In the genomic region with DNA sequence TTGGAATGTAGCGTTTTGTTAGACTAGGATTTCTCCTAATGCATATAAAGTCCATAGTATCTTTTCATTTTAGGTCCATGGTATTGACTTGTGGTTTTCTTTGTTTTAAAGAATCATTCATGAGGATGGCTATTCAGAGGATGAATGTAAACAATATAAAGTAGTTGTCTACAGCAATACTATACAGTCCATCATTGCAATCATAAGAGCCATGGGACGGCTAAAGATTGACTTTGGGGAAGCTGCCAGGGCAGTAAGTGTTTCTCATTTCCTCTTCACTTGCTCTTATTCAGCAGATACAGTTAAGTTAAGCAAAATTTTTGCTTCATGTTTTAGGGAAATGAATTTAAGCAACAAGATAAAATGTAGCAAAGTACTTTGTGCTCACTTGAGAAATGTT, we compare ENCODE assay signal across 19 cellular contexts. TPM values are rescaled to one million over a fixed set of nuclear protein-coding genes. Genes with fewer than 3 reads are reported as not detected.
DNase-seq lines count a peak whose midpoint lies in the region; ATAC-seq and TF ChIP-seq lines count a peak whose summit lies in the region.
"Had no signal": no experiment of that assay in that cellular context is flagged by ENCODE, and none has a peak within 500 bp of the region (broad histone marks: within the 10 kb centered on the region; RNA-seq: fewer than 3 reads in every experiment).

No MANE protein-coding gene starts in this region.

- in situ Hi-C loops in KBM-7 (cut with MboI; ENCODE audit: low pct_unique_long_range_greater_than_20kb, low sequenced_read_pairs): no loop called here

- no peak overlapping the region for H2AFZ ChIP-seq in PC-9

- H3K4me3 ChIP-seq in PC-9: no peak overlapping the region
- H3K4me3 ChIP-seq: coronary artery, pancreas had no signal

- DNase-seq in Ammon's horn (ENCODE audit: low spot score) (peak; percentile 16), KBM-7 (peak; percentile 14), RPMI8226 (peak; percentile 17), left lobe of liver (ENCODE audit: low spot score) (no peak), PC-9 (no peak), NCI-H1436 (lab: John Stamatoyannopoulos, UW) (no peak)
- DNase-seq: activated CD4-positive, CD25-positive, alpha-beta regulatory T cell treated with anti-CD3 and anti-CD28 coated beads, Interleukin-2, amount 50 U/mL, for 72 hours; activated naive CD4-positive, alpha-beta T cell; NCI-H1105 treated with DMSO at 0.1 percent for 48 hours; NCI-H446; pancreas; stimulated activated naive CD4-positive, alpha-beta T cell; T-cell had no signal

- no peaks in the 10 kb centered on the region for H3K27me3 ChIP-seq in PC-9 (ENCODE audit: insufficient read depth, low read depth)
- H3K27me3 ChIP-seq: pancreas had no signal

- H3K27ac ChIP-seq in PC-9: no peak overlapping the region
- H3K27ac ChIP-seq: coronary artery, pancreas had no signal

- H3K4me1 ChIP-seq in PC-9 (replicated peaks; ENCODE audit: insufficient read depth): peaks cover 28% of the 10 kb centered on the region

- H3K4me2 ChIP-seq in PC-9: no peak overlapping the region

- BruUV-seq in PC-9 (replicated peaks; lab: Mats Ljungman, UMichigan): no TSS peak

- H3K36me3 ChIP-seq in PC-9 (ENCODE audit: low read depth): peaks cover 27% of the 10 kb centered on the region
- H3K36me3 ChIP-seq: pancreas had no signal

- CTCF ChIA-PET in PC-9 (lab: Charles Lee): no interaction called here

- ATAC-seq in left lobe of liver (peak; percentile 26), GM21367 (IDR thresholded peaks at IDR 0.05; ENCODE audit: unreplicated experiment) (no peak), GM21619 (IDR thresholded peaks at IDR 0.05; ENCODE audit: unreplicated experiment) (no peak)
- ATAC-seq: T-cell had no signal

- no peaks in the 10 kb centered on the region for H3K9me3 ChIP-seq in PC-9 (ENCODE audit: insufficient read depth, low read depth)
- H3K9me3 ChIP-seq: pancreas had no signal

- H3K79me2 ChIP-seq in PC-9 (ENCODE audit: low read depth): peaks cover 73% of the 10 kb centered on the region

- TF ChIP-seq CTCF in PC-9 (conservative IDR thresholded peaks at IDR 0.05): no peak

- intact Hi-C loops in PC-9 (cut with micrococcal nuclease; ENCODE audit: unreplicated experiment): no loop called here

- peaks cover 41% of the 10 kb centered on the region for H3F3A ChIP-seq in PC-9 (ENCODE audit: insufficient read depth, low read depth)

- 0 out of 2 replicates have a peak, but pooled peaks cover 4% of the 10 kb centered on the region for H3K9me2 ChIP-seq in PC-9 (ENCODE audit: insufficient read depth)

- POLR2A ChIA-PET in PC-9 (lab: Charles Lee; ENCODE audit: unreplicated experiment): interaction anchor here (0.5 kb wide), 1 partner anchor 239 kb away, joined by 3 read pairs; no protein-coding TSS in a partner anchor

- H4K20me1 ChIP-seq in PC-9 (ENCODE audit: insufficient read depth): peaks cover 31% of the 10 kb centered on the region

RNA-seq across cellular contexts. Expression of a gene that starts 25.4 kb away (rescaled TPM):
- total RNA-seq in left lobe of liver (2.5 TPM), PC-9 (2021) (7.6 and 10.0 TPM in 2 replicates)

RNA-seq across cellular contexts. Expression of a gene that starts 34.1 kb away (rescaled TPM):
- total RNA-seq in left lobe of liver: not detected
- total RNA-seq in PC-9 (2021): not detected in 2 replicates
- total RNA-seq: glomerular endothelial cell had no signal

RNA-seq across cellular contexts. Expression of a gene that starts 45.6 kb away (rescaled TPM):
- 0.25 TPM for total RNA-seq in left lobe of liver
- total RNA-seq in PC-9 (2021): 0.52 and 0.63 TPM in 2 replicates
- total RNA-seq: glomerular endothelial cell, mucosa of gallbladder, T-cell, urinary bladder had no signal

RNA-seq across cellular contexts. Expression of a gene that starts 45.9 kb away (rescaled TPM):
- 56.1 TPM for total RNA-seq in left lobe of liver
- 66.7 and 78.6 TPM in 2 replicates for total RNA-seq in PC-9 (2021)

Comparison
In these comparisons a context has a peak if more than half of its experiments do, and no peak if none do; other contexts are left out.
1. DNase-seq: peak in Ammon's horn (single experiment), KBM-7 (single experiment) and RPMI8226 (single experiment); none in left lobe of liver (single experiment), PC-9 (0 of 2) and NCI-H1436 (single experiment).